In the genomic region with DNA sequence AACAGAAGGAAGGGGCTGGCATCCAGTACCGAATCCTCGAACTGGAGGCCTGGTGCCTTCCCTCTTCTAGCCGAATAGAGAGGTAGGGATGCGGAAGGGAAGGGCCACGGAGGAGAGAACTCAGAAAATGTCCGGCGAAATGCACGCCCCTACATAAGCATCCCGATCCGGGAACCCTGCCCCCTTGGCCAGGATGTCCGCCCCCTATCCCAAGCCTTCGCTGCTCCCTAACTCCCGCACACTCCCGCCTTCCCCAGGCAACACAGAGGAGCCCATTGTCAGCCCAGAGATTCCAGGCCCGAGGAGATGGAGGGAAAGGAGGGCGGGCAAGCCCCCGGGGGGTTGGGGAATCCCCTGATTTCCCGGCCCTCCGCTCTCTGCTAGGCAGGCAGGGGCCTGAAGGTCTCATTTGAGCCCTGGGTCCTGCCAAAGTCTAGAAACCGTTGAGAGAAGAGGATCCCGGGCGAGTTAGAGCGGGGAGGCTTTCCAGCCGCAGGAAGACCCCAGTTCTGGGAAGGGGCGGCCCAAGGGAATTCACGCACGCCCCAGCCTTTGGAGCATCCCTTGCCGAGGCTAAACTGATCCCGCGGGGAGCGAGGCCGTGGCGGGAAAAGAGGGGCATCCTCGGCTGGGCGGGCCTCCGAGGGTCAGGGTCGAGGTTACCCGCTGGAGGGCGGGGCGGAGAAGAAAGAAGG, we compare ENCODE assay signal across 2 cellular contexts.
A peak's percentile ranks its signal among the peaks of the same experiment; 100 is the strongest.
TF ChIP-seq lines count a peak whose summit lies in the region.

No MANE protein-coding gene starts in this region.

TF ChIP-seq in SK-N-SH treated with all-trans-retinoic acid at 6 μM for 48 hours, 23 proteins besides CTCF, POLR2A, EP300 and RAD21:
- no peak for TF ChIP-seq CSDC2 (CRISPR knock-in tag; IDR thresholded peaks at IDR 0.05)
- TF ChIP-seq ESRRG (CRISPR knock-in tag; IDR thresholded peaks at IDR 0.05), result no peak
- no peak for TF ChIP-seq SNAI2 (CRISPR knock-in tag; IDR thresholded peaks at IDR 0.05)

TF ChIP-seq in endothelial cell of umbilical vein, 7 proteins besides CTCF, POLR2A, EP300 and RAD21:
- TF ChIP-seq, protein P1, sequence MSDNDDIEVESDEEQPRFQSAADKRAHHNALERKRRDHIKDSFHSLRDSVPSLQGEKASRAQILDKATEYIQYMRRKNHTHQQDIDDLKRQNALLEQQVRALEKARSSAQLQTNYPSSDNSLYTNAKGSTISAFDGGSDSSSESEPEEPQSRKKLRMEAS (IDR thresholded peaks at IDR 0.05; ENCODE audit: insufficient read depth, insufficient read length), result no peak
- peak; percentile 97 for TF ChIP-seq EZH2 (IDR thresholded peaks at IDR 0.05; ENCODE audit: borderline replicate concordance, low read depth, low read length, severe bottlenecking)
